8 cellular contexts compared by ENCODE assay signal in the genomic region with DNA sequence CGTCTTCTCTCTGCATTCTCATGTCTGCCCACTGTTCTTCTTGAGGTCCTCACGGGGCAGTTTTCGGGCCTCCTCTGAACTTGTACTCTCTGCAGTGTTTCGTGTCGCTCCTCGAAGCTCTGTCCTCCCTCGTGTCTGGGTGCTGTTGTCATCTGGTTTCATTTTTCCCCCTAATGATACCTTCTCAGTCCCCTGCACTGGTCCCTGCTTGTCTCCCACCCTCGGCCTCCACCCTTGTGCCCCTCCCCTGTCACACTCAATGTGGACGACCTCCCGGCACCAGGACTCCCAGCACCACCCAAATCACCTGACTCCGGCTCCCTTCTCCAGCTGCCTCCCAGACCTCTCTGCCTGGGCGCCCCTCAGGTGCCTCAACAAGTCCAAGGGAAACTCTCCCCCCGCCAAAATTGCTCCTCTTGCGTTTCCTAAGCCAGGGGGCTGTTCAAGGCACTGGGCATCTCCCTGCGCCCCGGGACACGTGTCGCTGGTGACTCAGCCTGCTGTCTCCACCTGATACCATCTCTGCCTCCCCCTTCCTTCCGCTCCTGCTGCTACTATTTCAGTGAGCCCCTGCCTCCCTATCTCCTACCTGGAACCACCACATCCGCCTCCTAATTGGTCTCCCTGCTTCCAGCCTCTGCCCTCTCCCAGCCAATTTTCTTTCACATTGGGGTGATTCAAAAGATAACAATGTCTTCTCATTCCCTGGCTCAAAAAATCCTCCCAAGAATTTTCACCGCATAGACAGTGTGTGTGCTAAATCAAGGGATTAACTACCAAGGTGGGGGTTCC. TPM values are rescaled to one million over a fixed set of nuclear protein-coding genes. Genes with fewer than 3 reads are reported as not detected.
A peak's percentile ranks its signal among the peaks of the same experiment; 100 is the strongest.
DNase-seq lines count a peak whose midpoint lies in the region; ATAC-seq and TF ChIP-seq lines count a peak whose summit lies in the region.

No MANE protein-coding gene starts in this region.

- H3K4me3 Mint-ChIP-seq in endodermal cell (no peak overlapping the region), WTC11 (no peak overlapping the region)

- ATAC-seq in HG03460 (IDR thresholded peaks at IDR 0.05; ENCODE audit: unreplicated experiment): no peak
- no peak for ATAC-seq in WTC11

- no peak overlapping the region for H3K9ac ChIP-seq in endodermal cell (ENCODE audit: extremely low read depth, low read length, poor library complexity, severe bottlenecking)

- no peaks in the 10 kb centered on the region for H3K9me3 ChIP-seq in endodermal cell (ENCODE audit: control insufficient read depth, low read length)

- H3K27ac Mint-ChIP-seq in endodermal cell (peak overlapping the region; percentile 42), WTC11 (no peak overlapping the region)

- 77 to 89% methylated on average over 13 to 21 of the region's 21 CpGs for WGBS in endodermal cell (ENCODE audit: insufficient coverage in 1 of 2, insufficient read length in 1 of 2), 2 experiments

- peaks cover 3% of the 10 kb centered on the region for H3K4me1 ChIP-seq in endodermal cell (ENCODE audit: control insufficient read depth, insufficient read depth, low read length)

- H3K36me3 Mint-ChIP-seq in endodermal cell (ENCODE audit: low read depth) (no peaks in the 10 kb centered on the region), WTC11 (no peaks in the 10 kb centered on the region)

- DNase-seq in H7: peak; percentile 49
- peak; percentile 37 for DNase-seq in activated CD4-positive, alpha-beta T cell treated with anti-CD3 and anti-CD28 coated beads, Interleukin-2, amount 50 U/mL, for 1 hour
- DNase-seq in endodermal cell: peak; percentile 64
- DNase-seq in retinal pigment epithelial cell (ENCODE audit: low read depth): peak; percentile 90
- DNase-seq in NCI-H187 (lab: John Stamatoyannopoulos, UW): no peak
- no peak for DNase-seq in NCI-H2029 (lab: John Stamatoyannopoulos, UW)
- no peak for DNase-seq in WTC11 (ENCODE audit: low spot score)

- TF ChIP-seq CTCF in endodermal cell (conservative IDR thresholded peaks at IDR 0.05): no peak
- TF ChIP-seq CTCF in retinal pigment epithelial cell (conservative IDR thresholded peaks at IDR 0.05; ENCODE audit: low read depth, low read length): no peak
- TF ChIP-seq CTCF in WTC11 (IDR thresholded peaks at IDR 0.05): no peak

- H3K4me3 ChIP-seq in H7 (ENCODE audit: insufficient read depth, low read depth, low read length) (no peak overlapping the region), endodermal cell (ENCODE audit: low read length) (no peak overlapping the region), retinal pigment epithelial cell (ENCODE audit: low read length) (no peak overlapping the region)

- H3K27me3 ChIP-seq in H7 (ENCODE audit: control insufficient read depth, insufficient read depth, low read length) (peaks cover 5% of the 10 kb centered on the region; the same call in 1 of the 2 replicates), endodermal cell (ENCODE audit: control insufficient read depth, insufficient read depth, low read length, poor library complexity, severe bottlenecking) (no peaks in the 10 kb centered on the region)

- H3K9me3 Mint-ChIP-seq in endodermal cell: peaks cover 2% of the 10 kb centered on the region
- no peaks in the 10 kb centered on the region for H3K9me3 Mint-ChIP-seq in WTC11

- peaks cover 38% of the 10 kb centered on the region for H3K4me1 Mint-ChIP-seq in endodermal cell
- H3K4me1 Mint-ChIP-seq in WTC11: peaks cover 23% of the 10 kb centered on the region

- no peaks in the 10 kb centered on the region for H3K36me3 ChIP-seq in H7 (replicated peaks; ENCODE audit: control insufficient read depth, insufficient read depth, low read length)
- H3K36me3 ChIP-seq in endodermal cell (ENCODE audit: control insufficient read depth, insufficient read depth, low read length): no peaks in the 10 kb centered on the region

- POLR2A ChIA-PET in WTC11 (lab: Charles Lee): interaction anchor here (0.6 kb wide), 1 partner anchor 114 kb away, joined by 6 read pairs; no protein-coding TSS in a partner anchor

- CTCF ChIA-PET in WTC11 (lab: Charles Lee): interaction anchor here (1.0 to 2.7 kb wide), 2 partner anchors 13 to 65 kb away, joined by 4 to 10 read pairs; no protein-coding TSS in a partner anchor

- no peak overlapping the region for H3K27ac ChIP-seq in endodermal cell (ENCODE audit: low read depth, low read length)

- H3K27me3 Mint-ChIP-seq in endodermal cell (ENCODE audit: insufficient read depth): no peaks in the 10 kb centered on the region
- H3K27me3 Mint-ChIP-seq in WTC11 (ENCODE audit: low read depth): peaks cover 3% of the 10 kb centered on the region; the same call in 1 of the 2 replicates

TF ChIP-seq in WTC11, 78 proteins besides CTCF, POLR2A, EP300 and RAD21:
- TF ChIP-seq, protein P1, sequence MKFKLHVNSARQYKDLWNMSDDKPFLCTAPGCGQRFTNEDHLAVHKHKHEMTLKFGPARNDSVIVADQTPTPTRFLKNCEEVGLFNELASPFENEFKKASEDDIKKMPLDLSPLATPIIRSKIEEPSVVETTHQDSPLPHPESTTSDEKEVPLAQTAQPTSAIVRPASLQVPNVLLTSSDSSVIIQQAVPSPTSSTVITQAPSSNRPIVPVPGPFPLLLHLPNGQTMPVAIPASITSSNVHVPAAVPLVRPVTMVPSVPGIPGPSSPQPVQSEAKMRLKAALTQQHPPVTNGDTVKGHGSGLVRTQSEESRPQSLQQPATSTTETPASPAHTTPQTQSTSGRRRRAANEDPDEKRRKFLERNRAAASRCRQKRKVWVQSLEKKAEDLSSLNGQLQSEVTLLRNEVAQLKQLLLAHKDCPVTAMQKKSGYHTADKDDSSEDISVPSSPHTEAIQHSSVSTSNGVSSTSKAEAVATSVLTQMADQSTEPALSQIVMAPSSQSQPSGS (CRISPR knock-in tag; IDR thresholded peaks at IDR 0.05; ENCODE audit: borderline replicate concordance, low read depth): no peak
- TF ChIP-seq PRRX2 (CRISPR knock-in tag; IDR thresholded peaks at IDR 0.05) (no peak), TEAD1 (CRISPR knock-in tag; IDR thresholded peaks at IDR 0.05) (no peak), ZNF263 (CRISPR knock-in tag; IDR thresholded peaks at IDR 0.05; ENCODE audit: low read depth) (no peak), NR2C2 (CRISPR knock-in tag; IDR thresholded peaks at IDR 0.05) (no peak), GTF2I (CRISPR knock-in tag; conservative IDR thresholded peaks at IDR 0.05) (no peak), ZNF416 (CRISPR knock-in tag; IDR thresholded peaks at IDR 0.05) (no peak), SP1 (CRISPR knock-in tag; conservative IDR thresholded peaks at IDR 0.05) (no peak), JUN (CRISPR knock-in tag; IDR thresholded peaks at IDR 0.05) (no peak), TCF7 (CRISPR knock-in tag; IDR thresholded peaks at IDR 0.05; ENCODE audit: low read depth) (no peak), FOXJ3 (CRISPR knock-in tag; IDR thresholded peaks at IDR 0.05; ENCODE audit: borderline replicate concordance) (no peak)
- TF ChIP-seq, protein P2, sequence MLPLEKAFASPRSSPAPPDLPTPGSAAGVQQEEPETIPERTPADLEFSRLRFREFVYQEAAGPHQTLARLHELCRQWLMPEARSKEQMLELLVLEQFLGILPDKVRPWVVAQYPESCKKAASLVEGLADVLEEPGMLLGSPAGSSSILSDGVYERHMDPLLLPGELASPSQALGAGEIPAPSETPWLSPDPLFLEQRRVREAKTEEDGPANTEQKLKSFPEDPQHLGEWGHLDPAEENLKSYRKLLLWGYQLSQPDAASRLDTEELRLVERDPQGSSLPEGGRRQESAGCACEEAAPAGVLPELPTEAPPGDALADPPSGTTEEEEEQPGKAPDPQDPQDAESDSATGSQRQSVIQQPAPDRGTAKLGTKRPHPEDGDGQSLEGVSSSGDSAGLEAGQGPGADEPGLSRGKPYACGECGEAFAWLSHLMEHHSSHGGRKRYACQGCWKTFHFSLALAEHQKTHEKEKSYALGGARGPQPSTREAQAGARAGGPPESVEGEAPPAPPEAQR (CRISPR knock-in tag; IDR thresholded peaks at IDR 0.05): no peak
- TF ChIP-seq, protein P3, sequence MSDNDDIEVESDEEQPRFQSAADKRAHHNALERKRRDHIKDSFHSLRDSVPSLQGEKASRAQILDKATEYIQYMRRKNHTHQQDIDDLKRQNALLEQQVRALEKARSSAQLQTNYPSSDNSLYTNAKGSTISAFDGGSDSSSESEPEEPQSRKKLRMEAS (CRISPR knock-in tag; IDR thresholded peaks at IDR 0.05): no peak
- TF ChIP-seq, protein P4, sequence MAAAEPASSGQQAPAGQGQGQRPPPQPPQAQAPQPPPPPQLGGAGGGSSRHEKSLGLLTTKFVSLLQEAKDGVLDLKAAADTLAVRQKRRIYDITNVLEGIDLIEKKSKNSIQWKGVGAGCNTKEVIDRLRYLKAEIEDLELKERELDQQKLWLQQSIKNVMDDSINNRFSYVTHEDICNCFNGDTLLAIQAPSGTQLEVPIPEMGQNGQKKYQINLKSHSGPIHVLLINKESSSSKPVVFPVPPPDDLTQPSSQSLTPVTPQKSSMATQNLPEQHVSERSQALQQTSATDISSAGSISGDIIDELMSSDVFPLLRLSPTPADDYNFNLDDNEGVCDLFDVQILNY (CRISPR knock-in tag; IDR thresholded peaks at IDR 0.05): no peak
- TF ChIP-seq, protein P5, sequence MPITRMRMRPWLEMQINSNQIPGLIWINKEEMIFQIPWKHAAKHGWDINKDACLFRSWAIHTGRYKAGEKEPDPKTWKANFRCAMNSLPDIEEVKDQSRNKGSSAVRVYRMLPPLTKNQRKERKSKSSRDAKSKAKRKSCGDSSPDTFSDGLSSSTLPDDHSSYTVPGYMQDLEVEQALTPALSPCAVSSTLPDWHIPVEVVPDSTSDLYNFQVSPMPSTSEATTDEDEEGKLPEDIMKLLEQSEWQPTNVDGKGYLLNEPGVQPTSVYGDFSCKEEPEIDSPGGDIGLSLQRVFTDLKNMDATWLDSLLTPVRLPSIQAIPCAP (CRISPR knock-in tag; IDR thresholded peaks at IDR 0.05): no peak
- TF ChIP-seq, protein P6, sequence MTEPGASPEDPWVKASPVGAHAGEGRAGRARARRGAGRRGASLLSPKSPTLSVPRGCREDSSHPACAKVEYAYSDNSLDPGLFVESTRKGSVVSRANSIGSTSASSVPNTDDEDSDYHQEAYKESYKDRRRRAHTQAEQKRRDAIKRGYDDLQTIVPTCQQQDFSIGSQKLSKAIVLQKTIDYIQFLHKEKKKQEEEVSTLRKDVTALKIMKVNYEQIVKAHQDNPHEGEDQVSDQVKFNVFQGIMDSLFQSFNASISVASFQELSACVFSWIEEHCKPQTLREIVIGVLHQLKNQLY (CRISPR knock-in tag; IDR thresholded peaks at IDR 0.05): no peak
- TF ChIP-seq, protein P7, sequence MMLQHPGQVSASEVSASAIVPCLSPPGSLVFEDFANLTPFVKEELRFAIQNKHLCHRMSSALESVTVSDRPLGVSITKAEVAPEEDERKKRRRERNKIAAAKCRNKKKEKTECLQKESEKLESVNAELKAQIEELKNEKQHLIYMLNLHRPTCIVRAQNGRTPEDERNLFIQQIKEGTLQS (CRISPR knock-in tag; conservative IDR thresholded peaks at IDR 0.05): no peak
TF ChIP-seq in WTC11: peak in this region for 0.

RNA-seq across cellular contexts. Expression of a gene that starts 49.5 kb away (rescaled TPM):
- 2.9 and 3.8 TPM in 2 replicates for total RNA-seq in H7 (2014; rRNA removed; shearing (Covaris generic))
- total RNA-seq in endodermal cell (10 to 100 TPM in 1 of 2 donors, 1 to 10 TPM in 1; 6.6 to 11.0 TPM), WTC11 (2021) (3.4 to 4.6 TPM (median 4.2 TPM) in 3 replicates)
- 20.7 TPM for polyA plus RNA-seq in endodermal cell (2013, experiment 1 of 2)
- 17.6 TPM for polyA plus RNA-seq in endodermal cell (2013, experiment 2 of 2)

Comparison
In these comparisons a context has a peak if more than half of its experiments do, and no peak if none do; other contexts are left out.
1. DNase-seq: peak in H7 (single experiment), activated CD4-positive, alpha-beta T cell treated with anti-CD3 and anti-CD28 coated beads, Interleukin-2, amount 50 U/mL, for 1 hour (single experiment), endodermal cell (single experiment) and retinal pigment epithelial cell (single experiment); none in NCI-H187 (0 of 2), NCI-H2029 (single experiment) and WTC11 (single experiment).